ENCODE assay signal across 1 cellular context in the genomic region with DNA sequence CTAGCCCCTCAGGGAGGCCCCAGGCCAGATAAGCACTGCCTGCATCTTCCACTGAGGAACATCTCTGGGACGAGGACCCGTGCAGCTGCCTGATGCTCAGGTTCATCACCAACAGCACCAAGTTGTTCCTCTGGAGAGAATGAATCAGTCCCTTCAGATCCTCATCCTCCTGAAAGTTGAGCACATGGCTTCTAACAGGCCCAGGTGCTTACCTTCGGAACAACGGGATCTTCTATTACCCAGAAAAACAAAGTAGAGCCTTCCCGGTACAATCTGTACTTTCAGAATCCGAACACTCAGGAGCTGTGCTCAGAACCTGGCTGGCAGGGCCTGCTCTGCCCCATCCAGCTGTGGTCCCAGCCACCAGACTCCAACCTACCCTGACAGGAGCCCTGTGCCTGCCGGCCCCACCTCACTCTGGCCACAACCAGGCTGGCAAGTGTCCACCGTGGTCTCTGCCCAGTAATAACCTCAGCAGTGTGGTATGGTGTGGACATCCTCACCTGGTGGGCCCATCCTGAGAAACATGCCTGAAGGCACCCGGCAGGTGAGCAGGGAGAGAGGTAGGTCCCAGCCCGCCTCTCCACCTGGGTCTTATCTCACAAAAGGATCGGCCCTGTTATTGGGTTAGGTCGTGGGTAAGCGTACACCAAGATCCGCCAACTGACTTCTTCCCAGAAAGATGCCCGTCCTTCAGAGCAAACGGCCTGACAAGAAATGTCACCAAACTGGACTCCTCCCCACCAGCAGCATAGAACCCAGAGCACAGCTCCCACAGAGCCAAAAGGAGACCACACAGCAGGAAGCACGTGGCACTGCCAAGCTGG.
TF ChIP-seq lines count a peak whose summit lies in the region.

No MANE protein-coding gene starts in this region.

TF ChIP-seq in IMR-90, 13 proteins besides CTCF, POLR2A, EP300 and RAD21:
- no peak for TF ChIP-seq RCOR1 (IDR thresholded peaks at IDR 0.05; ENCODE audit: insufficient replicate concordance, low read length)
- peak; percentile 30; the same call in 1 of the 2 replicates for TF ChIP-seq MXI1 (IDR thresholded peaks at IDR 0.05; ENCODE audit: borderline replicate concordance, low read depth, low read length)
- TF ChIP-seq, protein P1, sequence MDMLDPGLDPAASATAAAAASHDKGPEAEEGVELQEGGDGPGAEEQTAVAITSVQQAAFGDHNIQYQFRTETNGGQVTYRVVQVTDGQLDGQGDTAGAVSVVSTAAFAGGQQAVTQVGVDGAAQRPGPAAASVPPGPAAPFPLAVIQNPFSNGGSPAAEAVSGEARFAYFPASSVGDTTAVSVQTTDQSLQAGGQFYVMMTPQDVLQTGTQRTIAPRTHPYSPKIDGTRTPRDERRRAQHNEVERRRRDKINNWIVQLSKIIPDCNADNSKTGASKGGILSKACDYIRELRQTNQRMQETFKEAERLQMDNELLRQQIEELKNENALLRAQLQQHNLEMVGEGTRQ (IDR thresholded peaks at IDR 0.05; ENCODE audit: low read depth, low read length), result no peak
